ENCODE assay signal across 3 cellular contexts in genomic region chr1:180123463-180123936, GRCh38.
TF ChIP-seq lines count a peak whose summit lies in the region.

No MANE protein-coding gene starts in this region.

TF ChIP-seq in H1, 55 proteins besides CTCF, POLR2A, EP300 and RAD21:
- TF ChIP-seq CEBPB (IDR thresholded peaks at IDR 0.05; ENCODE audit: low read depth, low read length) (0 out of 2 replicates have a peak, but pooled peaks have one; percentile 29), JUND (IDR thresholded peaks at IDR 0.05; ENCODE audit: low read length) (no peak)

TF ChIP-seq in liver, 16 proteins besides CTCF, POLR2A, EP300 and RAD21:
- TF ChIP-seq REST (IDR thresholded peaks at IDR 0.05) (no peak), YY1 (IDR thresholded peaks at IDR 0.05) (no peak), GABPA (IDR thresholded peaks at IDR 0.05 in 1 of 2, conservative IDR thresholded peaks at IDR 0.05 in 1 of 2) (no peak), EGR1 (IDR thresholded peaks at IDR 0.05; ENCODE audit: low read depth in 2 of 2) (peak in 1 of 2 donors; percentile 60), JUND (IDR thresholded peaks at IDR 0.05) (peak; percentile 92 to 93), ZBTB33 (IDR thresholded peaks at IDR 0.05) (no peak), HNF4A (conservative IDR thresholded peaks at IDR 0.05) (peak; percentile 21 to 56), NR2F2 (IDR thresholded peaks at IDR 0.05) (no peak), HNF4G (IDR thresholded peaks at IDR 0.05) (no peak), TAF1 (conservative IDR thresholded peaks at IDR 0.05) (no peak), ATF3 (IDR thresholded peaks at IDR 0.05) (peak; percentile 87), MAX (IDR thresholded peaks at IDR 0.05) (no peak), RXRA (IDR thresholded peaks at IDR 0.05) (peak in 1 of 2 donors; percentile 62), SP1 (IDR thresholded peaks at IDR 0.05) (no peak), FOXA1 (IDR thresholded peaks at IDR 0.05) (no peak), FOXA2 (IDR thresholded peaks at IDR 0.05) (peak; percentile 53)
TF ChIP-seq in liver: peak in this region for 6.

TF ChIP-seq in SK-N-SH, 30 proteins besides CTCF, POLR2A, EP300 and RAD21:
- no peak for TF ChIP-seq EZH2phosphoT487 (IDR thresholded peaks at IDR 0.05; ENCODE audit: borderline replicate concordance, low read depth)
- no peak for TF ChIP-seq USF2 (IDR thresholded peaks at IDR 0.05; ENCODE audit: borderline replicate concordance, low read depth, low read length)
- TF ChIP-seq TEAD4 (IDR thresholded peaks at IDR 0.05; ENCODE audit: borderline replicate concordance, insufficient read depth): no peak
- no peak for TF ChIP-seq RXRA (IDR thresholded peaks at IDR 0.05; ENCODE audit: borderline replicate concordance, low read depth)
- no peak for TF ChIP-seq ELF1 (IDR thresholded peaks at IDR 0.05)
- no peak for TF ChIP-seq RCOR1 (IDR thresholded peaks at IDR 0.05; ENCODE audit: low read length)
- TF ChIP-seq MXI1 (IDR thresholded peaks at IDR 0.05; ENCODE audit: low read depth, low read length): no peak
- TF ChIP-seq GABPA (IDR thresholded peaks at IDR 0.05; ENCODE audit: low read depth): no peak
- no peak for TF ChIP-seq ZBTB33 (IDR thresholded peaks at IDR 0.05; ENCODE audit: borderline replicate concordance, low read depth)
- no peak for TF ChIP-seq RFX5 (IDR thresholded peaks at IDR 0.05; ENCODE audit: low read length)
- TF ChIP-seq YY1 (IDR thresholded peaks at IDR 0.05; ENCODE audit: low read depth): no peak
- no peak for TF ChIP-seq TCF12 (IDR thresholded peaks at IDR 0.05)
- no peak for TF ChIP-seq PBX3 (IDR thresholded peaks at IDR 0.05)
- TF ChIP-seq REST (IDR thresholded peaks at IDR 0.05; ENCODE audit: low read depth, low read length): no peak
- TF ChIP-seq FOSL2 (IDR thresholded peaks at IDR 0.05; ENCODE audit: borderline replicate concordance, low read depth): no peak
- no peak for TF ChIP-seq FOXM1 (IDR thresholded peaks at IDR 0.05; ENCODE audit: low read depth)
- TF ChIP-seq CHD2 (IDR thresholded peaks at IDR 0.05; ENCODE audit: low read length, partially characterized antibody): no peak
- TF ChIP-seq GATA2 (CRISPR knock-in tag; IDR thresholded peaks at IDR 0.05): no peak
